In the genomic region with DNA sequence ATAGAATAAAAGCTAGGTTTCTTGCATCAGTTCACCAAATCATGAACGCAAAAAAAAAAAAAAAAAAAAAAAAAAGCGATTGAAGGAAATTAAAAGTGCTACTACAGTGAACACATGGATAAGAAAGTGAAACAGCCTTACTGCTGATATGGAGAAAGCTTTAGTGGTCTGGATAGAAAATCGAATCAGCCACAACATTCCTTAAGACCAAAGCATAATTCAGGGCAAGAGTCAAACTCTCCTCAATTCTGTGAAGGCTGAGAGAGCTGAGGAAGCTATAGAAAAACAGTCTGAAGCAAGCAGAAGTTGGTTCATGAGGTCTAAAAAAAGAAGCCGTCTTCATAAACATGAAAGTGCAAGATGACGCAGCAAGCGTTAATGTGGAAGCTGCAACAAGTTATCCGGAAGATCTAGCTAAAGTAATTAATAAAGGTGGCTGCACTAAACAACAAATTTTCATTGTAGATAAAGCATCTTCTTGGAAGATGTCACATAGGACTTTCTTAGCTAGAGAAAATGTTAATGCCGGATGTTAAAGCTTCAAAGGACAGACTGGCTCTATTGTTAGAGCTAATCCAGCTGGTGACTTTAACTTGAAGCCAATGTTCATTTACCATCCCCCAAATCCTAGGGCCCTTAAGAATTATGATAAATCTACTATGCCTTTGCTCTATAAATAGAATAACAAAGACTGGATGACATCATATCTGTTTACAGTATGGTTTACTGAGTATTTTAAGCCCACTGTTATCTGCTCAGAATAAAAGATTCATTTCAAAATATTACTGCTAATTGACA, we compare ENCODE assay signal across 8 cellular contexts. TPM values are rescaled to one million over a fixed set of nuclear protein-coding genes. Genes with fewer than 3 reads are reported as not detected.
DNase-seq lines count a peak whose midpoint lies in the region; ATAC-seq lines count a peak whose summit lies in the region.

No MANE protein-coding gene starts in this region.

- intact Hi-C loops in Right ventricle myocardium inferior (cut with DNase I) = no loop called here
- intact Hi-C loops in cardiac septum (cut with DNase I) = no loop called here
- intact Hi-C loops in aorta (cut with DNase I) = no loop called here

- H3K4me1 ChIP-seq in aorta (ENCODE audit: control insufficient read depth in 1 of 2, insufficient read depth in 2 of 2, low read length in 2 of 2) = no peaks in the 10 kb centered on the region

- no peak overlapping the region for H3K27ac Mint-ChIP-seq in activated T-helper 17 cell treated with anti-CD3 and anti-CD28 coated beads, Interleukin-2, amount 50 U/mL, for 72 hours

- DNase-seq in Right ventricle myocardium inferior (ENCODE audit: missing footprints) (no peak), cardiac septum (ENCODE audit: low spot score) (no peak), aorta (no peak), MG63 (no peak), cerebellar cortex (ENCODE audit: low spot score) (no peak), NCI-H526 (lab: John Stamatoyannopoulos, UW) (no peak)

- no peaks in the 10 kb centered on the region for H3K9me3 Mint-ChIP-seq in activated T-helper 17 cell treated with anti-CD3 and anti-CD28 coated beads, Interleukin-2, amount 50 U/mL, for 72 hours

- H3K4me3 ChIP-seq in aorta (ENCODE audit: low read length in 2 of 2) = peak overlapping the region; percentile 20 to 54
- H3K4me3 ChIP-seq in MG63 = no peak overlapping the region

- 27 to 33% methylated on average over 8 of the region's 8 CpGs for WGBS in aorta, 2 donors

- H3K9me3 ChIP-seq in aorta (ENCODE audit: control insufficient read depth, low read length) (no peaks in the 10 kb centered on the region), MG63 (no peaks in the 10 kb centered on the region)

- H3K4me1 Mint-ChIP-seq in activated T-helper 17 cell treated with anti-CD3 and anti-CD28 coated beads, Interleukin-2, amount 50 U/mL, for 72 hours = no peaks in the 10 kb centered on the region

- ATAC-seq in Right ventricle myocardium inferior (peak; percentile 39), aorta (ENCODE audit: low FRiP score) (no peak)
- no peak for ATAC-seq in activated T-helper 17 cell treated with anti-CD3 and anti-CD28 coated beads, Interleukin-2, amount 50 U/mL, for 72 hours (replicated peaks)

- H3K27me3 Mint-ChIP-seq in activated T-helper 17 cell treated with anti-CD3 and anti-CD28 coated beads, Interleukin-2, amount 50 U/mL, for 72 hours = peaks cover 5% of the 10 kb centered on the region

- H3K36me3 Mint-ChIP-seq in activated T-helper 17 cell treated with anti-CD3 and anti-CD28 coated beads, Interleukin-2, amount 50 U/mL, for 72 hours (ENCODE audit: low read depth) = no peaks in the 10 kb centered on the region

- H3K27ac ChIP-seq in layer of hippocampus (ENCODE audit: low read depth, low read length) (peak overlapping the region; percentile 22), aorta (ENCODE audit: low read depth in 1 of 2, low read length in 2 of 2) (no peak overlapping the region)

- no peaks in the 10 kb centered on the region for H3K27me3 ChIP-seq in layer of hippocampus (ENCODE audit: control insufficient read depth, insufficient read depth, low read length)
- no peaks in the 10 kb centered on the region for H3K27me3 ChIP-seq in aorta (ENCODE audit: control insufficient read depth in 1 of 2, insufficient read depth in 2 of 2, low read length in 1 of 2)
- H3K27me3 ChIP-seq in MG63 = no peaks in the 10 kb centered on the region

- peak overlapping the region; percentile 37 for H3K4me3 Mint-ChIP-seq in activated T-helper 17 cell treated with anti-CD3 and anti-CD28 coated beads, Interleukin-2, amount 50 U/mL, for 72 hours

- H3K36me3 ChIP-seq in aorta (ENCODE audit: control insufficient read depth in 1 of 2, insufficient read depth in 2 of 2, low read length in 1 of 2) = no peaks in the 10 kb centered on the region
- peaks cover 51% of the 10 kb centered on the region for H3K36me3 ChIP-seq in MG63

RNA-seq across cellular contexts. Expression of a gene that starts 19.2 kb away (rescaled TPM):
- 1.3 TPM for total RNA-seq in Right ventricle myocardium inferior
- total RNA-seq in cardiac septum = 17.7 TPM
- not detected for total RNA-seq in activated T-helper 17 cell treated with anti-CD3 and anti-CD28 coated beads, Interleukin-2, amount 50 U/mL, for 72 hours
- total RNA-seq in aorta = 10 to 100 TPM; 23.9 to 25.8 TPM
- 1 to 10 TPM; 6.1 to 7.5 TPM for polyA plus RNA-seq in aorta
- 233 and 357 TPM in 2 replicates for total RNA-seq in MG63 (2014; rRNA removed; shearing (Covaris generic); ENCODE audit: low replicate concordance)
